Comparison of ENCODE assay signal across 8 cellular contexts in the genomic region with DNA sequence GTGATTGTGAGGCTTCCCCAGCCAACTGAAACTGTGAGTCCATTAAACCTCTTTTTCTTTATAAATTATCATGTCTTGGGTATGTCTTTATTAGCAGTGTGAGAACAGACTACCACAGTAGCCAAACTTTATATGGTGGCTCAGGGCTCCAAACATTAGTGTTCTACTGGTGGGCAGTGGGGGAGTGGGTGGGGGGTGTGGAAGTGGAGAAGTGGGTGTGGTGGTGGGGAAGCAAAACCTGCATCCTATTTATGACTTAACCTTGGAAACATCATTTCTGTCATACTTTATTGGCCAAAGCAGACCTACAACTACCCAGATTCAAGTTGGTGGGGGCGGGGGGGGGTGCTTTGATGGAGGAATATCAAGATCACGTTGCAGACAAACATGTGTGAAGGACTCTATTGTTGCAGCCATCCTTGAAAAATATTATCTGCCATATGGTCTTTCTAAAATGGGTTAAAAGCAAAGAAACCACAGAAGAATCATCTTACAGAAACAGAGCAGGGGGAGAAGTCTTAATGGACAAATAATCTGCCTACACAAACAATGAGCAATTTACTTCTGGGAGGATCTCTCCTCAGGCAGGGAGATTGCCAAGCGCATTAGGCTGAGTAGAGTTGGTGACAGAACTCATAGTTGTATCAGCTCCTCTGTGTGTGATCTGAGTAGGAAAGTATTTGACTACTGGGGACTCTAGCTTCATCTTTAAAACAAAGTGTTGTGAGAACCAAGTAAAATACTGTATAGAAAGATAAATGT. TPM values are rescaled to one million over a fixed set of nuclear protein-coding genes. Genes with fewer than 3 reads are reported as not detected.
DNase-seq lines count a peak whose midpoint lies in the region; ATAC-seq, FAIRE-seq and TF ChIP-seq lines count a peak whose summit lies in the region.

No MANE protein-coding gene starts in this region.

- H3K27me3 ChIP-seq in transverse colon, result peaks cover 2% of the 10 kb centered on the region

- peak overlapping the region; percentile 94; the same call in 1 of the 2 replicates for H3K4me3 ChIP-seq in SK-N-MC
- H3K4me3 ChIP-seq in foreskin fibroblast (ENCODE audit: low read depth in 1 of 2, low read length in 2 of 2), result peak overlapping the region in 1 of 2 donors; percentile 100
- no peak overlapping the region for H3K4me3 ChIP-seq in transverse colon

- no peak for FAIRE-seq in GM12891 (lab: Jason Lieb, UNC)

- in situ Hi-C loops in transverse colon (cut with MboI; ENCODE audit: low pct_ligation_motif_present in 1 of 4, low pct_unique_long_range_greater_than_20kb in 1 of 4, low sequenced_read_pairs in 3 of 4), result loop anchor here in 1 of 4 donors (25.0 kb wide), 1 partner anchor 203 kb away; no protein-coding TSS in a partner anchor

- TF ChIP-seq POLR2A in transverse colon (IDR thresholded peaks at IDR 0.05), result no peak
- TF ChIP-seq POLR2A in GM12891 (IDR thresholded peaks at IDR 0.05; ENCODE audit: low read depth, low read length), result no peak

- peak overlapping the region; percentile 99 for H3K27ac Mint-ChIP-seq in activated naive CD4-positive, alpha-beta T cell treated with anti-CD3 and anti-CD28 coated beads, Interleukin-2, amount 50 U/mL, for 24 hours

- 63 to 80% methylated on average over 2 to 3 of the region's 3 CpGs for WGBS in transverse colon (ENCODE audit: low coverage in 1 of 2), 2 donors

- H3K4me1 ChIP-seq in transverse colon, result peaks cover 4 to 22% (median 18%) of the 10 kb centered on the region in 4 donors

- no peak overlapping the region for H3K9ac ChIP-seq in SK-N-MC (ENCODE audit: insufficient read length)

- H3K9me3 ChIP-seq in SK-N-MC (ENCODE audit: low read depth, low read length) (no peaks in the 10 kb centered on the region), transverse colon (no peaks in the 10 kb centered on the region)

- intact Hi-C loops in transverse colon (cut with DNase I; ENCODE audit: low total_unique reads), result no loop called here

- no peaks in the 10 kb centered on the region for H3K27me3 Mint-ChIP-seq in activated naive CD4-positive, alpha-beta T cell treated with anti-CD3 and anti-CD28 coated beads, Interleukin-2, amount 50 U/mL, for 24 hours

- peaks cover 26% of the 10 kb centered on the region for H3K4me1 Mint-ChIP-seq in activated naive CD4-positive, alpha-beta T cell treated with anti-CD3 and anti-CD28 coated beads, Interleukin-2, amount 50 U/mL, for 24 hours

- H3K36me3 ChIP-seq in SK-N-MC (ENCODE audit: insufficient read depth, low read length) (peaks cover 11% of the 10 kb centered on the region), transverse colon (peaks cover 0 to 11% (median 2%) of the 10 kb centered on the region in 4 donors)

- TF ChIP-seq CTCF in foreskin fibroblast (IDR thresholded peaks at IDR 0.05; ENCODE audit: low read depth, low read length) (no peak), transverse colon (IDR thresholded peaks at IDR 0.05) (no peak)

- TF ChIP-seq EP300 in transverse colon (IDR thresholded peaks at IDR 0.05; ENCODE audit: low read depth), result no peak

- H3K4me3 Mint-ChIP-seq in activated naive CD4-positive, alpha-beta T cell treated with anti-CD3 and anti-CD28 coated beads, Interleukin-2, amount 50 U/mL, for 24 hours, result peak overlapping the region; percentile 98

- H3K9me3 Mint-ChIP-seq in activated naive CD4-positive, alpha-beta T cell treated with anti-CD3 and anti-CD28 coated beads, Interleukin-2, amount 50 U/mL, for 24 hours, result no peaks in the 10 kb centered on the region

- no peak overlapping the region for H3K27ac ChIP-seq in SK-N-MC
- H3K27ac ChIP-seq in transverse colon, result peak overlapping the region in 3 of 4 donors; percentile 85 to 91 (median 89)

- no peak for DNase-seq in activated naive CD4-positive, alpha-beta T cell treated with anti-CD3 and anti-CD28 coated beads, Interleukin-2, amount 50 U/mL, for 16 hours
- DNase-seq in SK-N-MC (ENCODE audit: low read depth, low spot score) (no peak), foreskin fibroblast (peak; percentile 65 to 77), transverse colon (no peak), NK-92 (lab: John Stamatoyannopoulos, UW; ENCODE audit: unreplicated experiment) (no peak), GM12891 (ENCODE audit: insufficient read length, low spot score) (no peak)

- no peak for ATAC-seq in HG02870 (IDR thresholded peaks at IDR 0.05; ENCODE audit: unreplicated experiment)

- peaks cover 8% of the 10 kb centered on the region for H3K36me3 Mint-ChIP-seq in activated naive CD4-positive, alpha-beta T cell treated with anti-CD3 and anti-CD28 coated beads, Interleukin-2, amount 50 U/mL, for 24 hours

TF ChIP-seq in GM12891, 5 proteins besides CTCF, POLR2A, EP300 and RAD21:
- TF ChIP-seq TAF1 (IDR thresholded peaks at IDR 0.05; ENCODE audit: low read depth, low read length) (no peak), SPI1 (IDR thresholded peaks at IDR 0.05; ENCODE audit: low read depth, low read length) (no peak), POLR2AphosphoS5 (IDR thresholded peaks at IDR 0.05; ENCODE audit: low read depth, low read length) (no peak), POU2F2 (IDR thresholded peaks at IDR 0.05; ENCODE audit: low read depth, low read length) (no peak), PAX5 (IDR thresholded peaks at IDR 0.05; ENCODE audit: insufficient read depth, low read length, severe bottlenecking) (no peak)

RNA-seq across cellular contexts. Expression of a gene that starts 1.4 kb away (rescaled TPM):
- 10 to 100 TPM; 29.9 to 49.7 (median 41.4) TPM for total RNA-seq in transverse colon
- 40.1 TPM for polyA plus RNA-seq in GM12891 (2012; ENCODE audit: low read depth, missing spikeins)

Comparison
In these comparisons a context has a peak if more than half of its experiments do, and no peak if none do; other contexts are left out.
1. DNase-seq: peak in foreskin fibroblast (2 of 2); none in activated naive CD4-positive, alpha-beta T cell treated with anti-CD3 and anti-CD28 coated beads, Interleukin-2, amount 50 U/mL, for 16 hours (single experiment), SK-N-MC (single experiment), transverse colon (single experiment), NK-92 (single experiment) and GM12891 (single experiment).